9 cellular contexts compared by ENCODE assay signal in genomic region chr1:23394664-23395063, GRCh38. TPM values are rescaled to one million over a fixed set of nuclear protein-coding genes. Genes with fewer than 3 reads are reported as not detected.
DNase-seq lines count a peak whose midpoint lies in the region; ATAC-seq and TF ChIP-seq lines count a peak whose summit lies in the region.
"Had no signal": no experiment of that assay in that cellular context is flagged by ENCODE, and none has a peak within 500 bp of the region (broad histone marks: within the 10 kb centered on the region; RNA-seq: fewer than 3 reads in every experiment).

No MANE protein-coding gene starts in this region.

- no peak for TF ChIP-seq CTCF in SK-N-SH (IDR thresholded peaks at IDR 0.05)

- ATAC-seq in Right ventricle myocardium superior (ENCODE audit: poor library complexity) (peak; percentile 79), GM18870 (IDR thresholded peaks at IDR 0.05; ENCODE audit: unreplicated experiment) (no peak), HG02938 (IDR thresholded peaks at IDR 0.05; ENCODE audit: unreplicated experiment) (no peak), HG03097 (IDR thresholded peaks at IDR 0.05; ENCODE audit: low FRiP score, unreplicated experiment) (no peak)

- H2AFZ ChIP-seq in SK-N-SH (ENCODE audit: low read depth): peak overlapping the region; percentile 25; the same call in 1 of the 2 replicates

- POLR2A ChIA-PET in SK-N-SH (lab: Yijun Ruan, JAX): interaction anchor here (1.0 kb wide), 1 partner anchor 10 kb away, joined by 3 read pairs; no protein-coding TSS in a partner anchor

- peak overlapping the region; percentile 32; the same call in 1 of the 2 replicates for H3K9ac ChIP-seq in SK-N-SH

- H3K27me3 ChIP-seq in SK-N-SH (ENCODE audit: insufficient read depth): no peaks in the 10 kb centered on the region

- peak in 1 of 2 experiments; percentile 1; a peak in 1 of 4 replicates for TF ChIP-seq EP300 in SK-N-SH (IDR thresholded peaks at IDR 0.05; ENCODE audit: borderline replicate concordance in 1 of 2, low read depth in 1 of 2, low read length in 1 of 2)

- peak; percentile 82 for DNase-seq in AG08396 (ENCODE audit: low spot score)
- DNase-seq in SK-N-SH: peak; percentile 50
- peak; percentile 91 for DNase-seq in Right ventricle myocardium superior
- peak; percentile 64 for DNase-seq in occipital lobe (lab: John Stamatoyannopoulos, UW)
- DNase-seq in activated naive CD4-positive, alpha-beta T cell treated with Interleukin-2 at 50 U/mL for 16 hours: no peak
- DNase-seq: activated B cell treated with CpG ODN at 0.5 μM for 24 hours had no signal

- CTCF ChIA-PET in SK-N-SH (lab: Yijun Ruan, JAX): interaction anchor here (1.2 to 3.0 kb wide), 2 partner anchors 9 to 24 kb away, joined by 4 to 31 read pairs; no protein-coding TSS in a partner anchor

- H3K9me2 ChIP-seq in SK-N-SH: no peaks in the 10 kb centered on the region

- peak overlapping the region in 1 of 2 experiments; percentile 26; a peak in 2 of 4 replicates for H3K4me3 ChIP-seq in SK-N-SH (ENCODE audit: low read depth in 2 of 2, low read length in 1 of 2)

- intact Hi-C loops in Right ventricle myocardium superior (cut with DNase I): no loop called here

- H3K4me1 ChIP-seq in SK-N-SH (ENCODE audit: control insufficient read depth in 1 of 2, insufficient read depth in 2 of 2, low read depth in 1 of 2, low read length in 1 of 2): peaks cover 6 to 20% of the 10 kb centered on the region in 2 experiments; a peak in 3 of 4 replicates

- H3K27ac ChIP-seq in SK-N-SH (ENCODE audit: low read depth in 2 of 2, low read length in 1 of 2): peak overlapping the region; percentile 70 to 88

- no peak for TF ChIP-seq RAD21 in SK-N-SH (IDR thresholded peaks at IDR 0.05; ENCODE audit: low read length)

- no peaks in the 10 kb centered on the region for H3K9me3 ChIP-seq in SK-N-SH

- WGBS in SK-N-SH (ENCODE audit: low lambda C conversion rate): 23% methylated on average over 7 of the region's 7 CpGs

- no peaks in the 10 kb centered on the region for H4K20me1 ChIP-seq in SK-N-SH (ENCODE audit: insufficient read depth)

- peak overlapping the region; percentile 66 for H3K4me2 ChIP-seq in SK-N-SH

- peaks cover 31% of the 10 kb centered on the region for H3F3A ChIP-seq in SK-N-SH (replicated peaks; ENCODE audit: insufficient read depth)

- no peaks in the 10 kb centered on the region for H3K36me3 ChIP-seq in SK-N-SH (replicated peaks in 1 of 2; ENCODE audit: control insufficient read depth in 1 of 2, insufficient read depth in 2 of 2, low read length in 1 of 2)

- no peaks in the 10 kb centered on the region for H3K79me2 ChIP-seq in SK-N-SH (ENCODE audit: insufficient read depth)

TF ChIP-seq in SK-N-SH, 30 proteins besides CTCF, POLR2A, EP300 and RAD21:
- TF ChIP-seq CHD2 (IDR thresholded peaks at IDR 0.05; ENCODE audit: low read length, partially characterized antibody): no peak
- TF ChIP-seq REST (IDR thresholded peaks at IDR 0.05; ENCODE audit: low read depth, low read length): no peak
- TF ChIP-seq FOXM1 (IDR thresholded peaks at IDR 0.05; ENCODE audit: low read depth): no peak
- TF ChIP-seq NFIC (IDR thresholded peaks at IDR 0.05; ENCODE audit: borderline replicate concordance): peak; percentile 43; the same call in 1 of the 2 replicates
- no peak for TF ChIP-seq EZH2phosphoT487 (IDR thresholded peaks at IDR 0.05; ENCODE audit: borderline replicate concordance, low read depth)
- TF ChIP-seq TAF1 (IDR thresholded peaks at IDR 0.05; ENCODE audit: borderline replicate concordance, low read depth, low read length): peak; percentile 41
- no peak for TF ChIP-seq RXRA (IDR thresholded peaks at IDR 0.05; ENCODE audit: borderline replicate concordance, low read depth)
- TF ChIP-seq IRF3 (IDR thresholded peaks at IDR 0.05; ENCODE audit: low read depth, low read length): no peak
- 0 out of 2 replicates have a peak, but pooled peaks have one; percentile 42 for TF ChIP-seq POLR2AphosphoS5 (IDR thresholded peaks at IDR 0.05; ENCODE audit: low read depth, low read length)
- TF ChIP-seq SIN3A (IDR thresholded peaks at IDR 0.05; ENCODE audit: borderline replicate concordance, low read depth, low read length): no peak
TF ChIP-seq in SK-N-SH: peak in this region for 3.

RNA-seq across cellular contexts. Expression of gene ZNF436, which starts 25.0 kb away (rescaled TPM):
- 5.0 and 6.4 TPM in 2 replicates for polyA plus RNA-seq in SK-N-SH (2012; rRNA removed)
- 6.5 and 7.1 TPM in 2 replicates for polyA plus RNA-seq in SK-N-SH (2012; cell fraction: cytosol; rRNA removed)
- polyA plus RNA-seq in SK-N-SH (2012; cell fraction: nucleus; rRNA removed): 5.1 and 9.1 TPM in 2 replicates
- total RNA-seq in Right ventricle myocardium superior (11.4 TPM), occipital lobe (95.8 TPM)

RNA-seq across cellular contexts. Expression of gene TCEA3, which starts 29.9 kb away (rescaled TPM):
- 1.1 and 1.2 TPM in 2 replicates for polyA plus RNA-seq in SK-N-SH (2012; rRNA removed)
- 0.68 and 0.90 TPM in 2 replicates for polyA plus RNA-seq in SK-N-SH (2012; cell fraction: cytosol; rRNA removed)
- polyA plus RNA-seq in SK-N-SH (2012; cell fraction: nucleus; rRNA removed): 3.9 and 4.7 TPM in 2 replicates
- total RNA-seq in Right ventricle myocardium superior (72.7 TPM), occipital lobe (4.8 TPM)
- total RNA-seq: activated B cell treated with CpG ODN at 0.5 μM for 24 hours had no signal

RNA-seq across cellular contexts. Expression of gene HNRNPR, which starts 50.6 kb away (rescaled TPM):
- 111 and 141 TPM in 2 replicates for polyA plus RNA-seq in SK-N-SH (2012; rRNA removed)
- polyA plus RNA-seq in SK-N-SH (2012; cell fraction: cytosol; rRNA removed): 158 and 178 TPM in 2 replicates
- polyA plus RNA-seq in SK-N-SH (2012; cell fraction: nucleus; rRNA removed): 46.4 and 78.9 TPM in 2 replicates
- total RNA-seq in Right ventricle myocardium superior (53.5 TPM), occipital lobe (160 TPM)

Comparison
In these comparisons a context has a peak if more than half of its experiments do, and no peak if none do; other contexts are left out.
1. RNA of gene TCEA3, which starts 29.9 kb away (total RNA-seq): 72.7 TPM in Right ventricle myocardium superior (single experiment); 4.8 TPM in occipital lobe (single experiment); every median in the first group is over 10 times any median in the second.